In genomic region chr10:44362866-44363711, GRCh38 we compare ENCODE assay signal across 1 cellular context.
TF ChIP-seq lines count a peak whose summit lies in the region.

No MANE protein-coding gene starts in this region.

TF ChIP-seq in WTC11, 78 proteins besides CTCF, POLR2A, EP300 and RAD21 (continued from another document):
- TF ChIP-seq ERG (CRISPR knock-in tag; IDR thresholded peaks at IDR 0.05): no peak
- no peak for TF ChIP-seq E2F4 (CRISPR knock-in tag; IDR thresholded peaks at IDR 0.05; ENCODE audit: borderline replicate concordance, low read depth)
- no peak for TF ChIP-seq PREB (CRISPR knock-in tag; IDR thresholded peaks at IDR 0.05; ENCODE audit: borderline replicate concordance)
- TF ChIP-seq TEAD1 (CRISPR knock-in tag; IDR thresholded peaks at IDR 0.05): no peak
- TF ChIP-seq ZNF317 (CRISPR knock-in tag; IDR thresholded peaks at IDR 0.05; ENCODE audit: borderline replicate concordance, low read depth): no peak
- TF ChIP-seq ATF1 (CRISPR knock-in tag; IDR thresholded peaks at IDR 0.05): no peak
- TF ChIP-seq USF2 (CRISPR knock-in tag; IDR thresholded peaks at IDR 0.05): peak; percentile 81
- TF ChIP-seq TP53 (CRISPR knock-in tag; IDR thresholded peaks at IDR 0.05): 0 out of 2 replicates have a peak, but pooled peaks have one; percentile 60
- TF ChIP-seq ZNF671 (CRISPR knock-in tag; IDR thresholded peaks at IDR 0.05): no peak
- no peak for TF ChIP-seq AFF4 (CRISPR knock-in tag; IDR thresholded peaks at IDR 0.05; ENCODE audit: borderline replicate concordance)
- TF ChIP-seq ZNF425 (CRISPR knock-in tag; conservative IDR thresholded peaks at IDR 0.05): no peak
- TF ChIP-seq ZSCAN18 (CRISPR knock-in tag; IDR thresholded peaks at IDR 0.05): 0 out of 2 replicates have a peak, but pooled peaks have one; percentile 40
- peak; percentile 77 for TF ChIP-seq USF1 (CRISPR knock-in tag; IDR thresholded peaks at IDR 0.05)
- no peak for TF ChIP-seq ATF3 (CRISPR knock-in tag; conservative IDR thresholded peaks at IDR 0.05)
- 0 out of 2 replicates have a peak, but pooled peaks have one; percentile 31 for TF ChIP-seq ZNF532 (CRISPR knock-in tag; IDR thresholded peaks at IDR 0.05; ENCODE audit: borderline replicate concordance)
- TF ChIP-seq NR3C1 (CRISPR knock-in tag; conservative IDR thresholded peaks at IDR 0.05; ENCODE audit: low read depth): no peak
- no peak for TF ChIP-seq SMAD4 (CRISPR knock-in tag; IDR thresholded peaks at IDR 0.05)
- TF ChIP-seq ZNF219 (CRISPR knock-in tag; IDR thresholded peaks at IDR 0.05; ENCODE audit: borderline replicate concordance): 0 out of 2 replicates have a peak, but pooled peaks have one; percentile 27
- no peak for TF ChIP-seq JAZF1 (CRISPR knock-in tag; IDR thresholded peaks at IDR 0.05)
- peak; percentile 71; the same call in 1 of the 2 replicates for TF ChIP-seq MAX (CRISPR knock-in tag; IDR thresholded peaks at IDR 0.05)
- peak; percentile 80 for TF ChIP-seq ZNF423 (CRISPR knock-in tag; IDR thresholded peaks at IDR 0.05)
- TF ChIP-seq HMGXB4 (CRISPR knock-in tag; IDR thresholded peaks at IDR 0.05): no peak
- TF ChIP-seq SMAD3 (CRISPR knock-in tag; IDR thresholded peaks at IDR 0.05; ENCODE audit: borderline replicate concordance): no peak
- TF ChIP-seq GTF2I (CRISPR knock-in tag; conservative IDR thresholded peaks at IDR 0.05): no peak
TF ChIP-seq in WTC11: peak in this region for 8.
